Comparison of ENCODE assay signal across 14 cellular contexts in genomic region chr17:44979426-44980273, GRCh38. TPM values are rescaled to one million over a fixed set of nuclear protein-coding genes. Genes with fewer than 3 reads are reported as not detected.
DNase-seq lines count a peak whose midpoint lies in the region; ATAC-seq, FAIRE-seq and TF ChIP-seq lines count a peak whose summit lies in the region.
"Had no signal": no experiment of that assay in that cellular context is flagged by ENCODE, and none has a peak within 500 bp of the region (broad histone marks: within the 10 kb centered on the region; RNA-seq: fewer than 3 reads in every experiment).

No MANE protein-coding gene starts in this region.

- CTCF ChIA-PET in A549 (lab: Yijun Ruan, JAX), result interaction anchor here (0.6 to 8.9 kb wide), 13 partner anchors 9 to 156 kb away, joined by 3 to 112 read pairs (median 4); partner anchors contain the start of genes ACBD4 and C1QL1

- H3K36me3 ChIP-seq in esophagus (ENCODE audit: control insufficient read depth in 2 of 2, insufficient read depth in 2 of 2, low read length in 1 of 2) (no peaks in the 10 kb centered on the region), mucosa of descending colon (ENCODE audit: low read depth) (no peaks in the 10 kb centered on the region), breast epithelium (no peaks in the 10 kb centered on the region)

- TF ChIP-seq POLR2A in A549 (IDR thresholded peaks at IDR 0.05; ENCODE audit: low read length), result no peak
- TF ChIP-seq POLR2A in breast epithelium (IDR thresholded peaks at IDR 0.05), result no peak

- H3K27me3 ChIP-seq in esophagus (ENCODE audit: control insufficient read depth in 1 of 2, insufficient read depth in 2 of 2, low read length in 2 of 2) (no peaks in the 10 kb centered on the region), breast epithelium (no peaks in the 10 kb centered on the region)

- intact Hi-C loops in mucosa of descending colon (cut with DNase I, micrococcal nuclease) (no loop called here), breast epithelium (cut with DNase I; ENCODE audit: low total_unique reads) (no loop called here)

- peak overlapping the region; percentile 85; the same call in 2 of the 3 replicates for H3K4me2 ChIP-seq in A549

- FAIRE-seq in A549 (lab: Jason Lieb, UNC) (no peak), HTR-8/SVneo (lab: Jason Lieb, UNC) (peak; percentile 95)

- ATAC-seq in A549 (no peak), mucosa of descending colon (peak; percentile 45), GM21423 (IDR thresholded peaks at IDR 0.05; ENCODE audit: unreplicated experiment) (no peak)
- ATAC-seq: activated T-helper 17 cell treated with anti-CD3 and anti-CD28 coated beads, Interleukin-2, amount 50 U/mL, for 72 hours; HCT116; T-helper 17 cell had no signal

- no peak overlapping the region for H3K4me3 ChIP-seq in A549
- no peak overlapping the region for H3K4me3 ChIP-seq in esophagus (ENCODE audit: low read depth in 1 of 2, low read length in 2 of 2)
- no peak overlapping the region for H3K4me3 ChIP-seq in mucosa of descending colon
- no peak overlapping the region for H3K4me3 ChIP-seq in breast epithelium

- no peak for TF ChIP-seq RAD21 in A549 (conservative IDR thresholded peaks at IDR 0.05 in 1 of 2, IDR thresholded peaks at IDR 0.05 in 1 of 2)

- peaks cover 40% of the 10 kb centered on the region for H3K4me1 ChIP-seq in A549
- H3K4me1 ChIP-seq in esophagus (ENCODE audit: control insufficient read depth in 2 of 2, insufficient read depth in 2 of 2, low read length in 1 of 2), result peaks cover 0 to 8% of the 10 kb centered on the region in 2 donors
- H3K4me1 ChIP-seq in mucosa of descending colon (ENCODE audit: low read depth), result peaks cover 4% of the 10 kb centered on the region
- no peaks in the 10 kb centered on the region for H3K4me1 ChIP-seq in breast epithelium

- no peak for TF ChIP-seq EP300 in A549 (IDR thresholded peaks at IDR 0.05)

- TF ChIP-seq CTCF in A549 (IDR thresholded peaks at IDR 0.05) (no peak), mucosa of descending colon (IDR thresholded peaks at IDR 0.05) (no peak), breast epithelium (IDR thresholded peaks at IDR 0.05) (no peak)

- WGBS in A549 (ENCODE audit: missing lambda C conversion rate), result 92% methylated on average over 14 of the region's 14 CpGs
- 60 to 62% methylated on average over 14 of the region's 14 CpGs for WGBS in esophagus, 2 donors

- H3K27ac ChIP-seq in A549 (peak overlapping the region; percentile 82 to 87), esophagus (ENCODE audit: low read depth in 2 of 2, low read length in 1 of 2) (peak overlapping the region; percentile 14 to 58), breast epithelium (no peak overlapping the region)

- POLR2A ChIA-PET in A549 (lab: Yijun Ruan, JAX), result interaction anchor here (1.0 to 2.4 kb wide), 2 partner anchors 9 to 12 kb away, joined by 7 to 15 read pairs; partner anchors contain the start of gene C1QL1

- no peak for DNase-seq in A549 (ENCODE audit: low read depth in 1 of 2, low spot score in 1 of 2)
- DNase-seq in HTR-8/SVneo (ENCODE audit: insufficient read length, low spot score), result no peak
- peak in 2 of 3 donors; percentile 41 to 55 for DNase-seq in mucosa of descending colon
- no peak for DNase-seq in EL
- DNase-seq in midbrain (lab: John Stamatoyannopoulos, UW), result no peak
- no peak for DNase-seq in breast epithelium (ENCODE audit: low spot score in 2 of 2)
- DNase-seq: NCI-H1105; OCI-M1; stimulated activated CD4-positive, alpha-beta T cell treated with anti-CD3 and anti-CD28 coated beads, Interleukin-1b, Interleukin-23, amount 100 ng/mL, for 48 hours; T-helper 17 cell had no signal

- H3K9me3 ChIP-seq in A549, result no peaks in the 10 kb centered on the region
- no peaks in the 10 kb centered on the region for H3K9me3 ChIP-seq in esophagus (ENCODE audit: control insufficient read depth in 2 of 2, insufficient read depth in 1 of 2, low read depth in 1 of 2, low read length in 1 of 2)
- no peaks in the 10 kb centered on the region for H3K9me3 ChIP-seq in mucosa of descending colon
- no peaks in the 10 kb centered on the region for H3K9me3 ChIP-seq in breast epithelium

TF ChIP-seq in A549, 52 proteins besides CTCF, POLR2A, EP300 and RAD21:
- TF ChIP-seq FOSL2 (IDR thresholded peaks at IDR 0.05), result no peak
- no peak for TF ChIP-seq FOSL2 (CRISPR knock-in tag; IDR thresholded peaks at IDR 0.05)

RNA-seq across cellular contexts. Expression of gene C1QL1, which starts 11.5 kb away (rescaled TPM):
- polyA plus RNA-seq in A549 (2011; rRNA removed) (1.9 and 2.6 TPM in 2 replicates), A549 (2017; fragmentation: RNase III; extraction: RNeasy Plus Mini Kit Qiagen cat#74134 plus additional on column Dnase treatment) (7.4 to 9.3 TPM (median 8.5 TPM) in 3 replicates), esophagus (under 1 TPM; 0.57 to 0.79 TPM)
- 17.3 and 27.1 TPM in 2 replicates for polyA plus RNA-seq in A549 (2012; cell fraction: cytosol; rRNA removed)
- polyA plus RNA-seq in A549 (2012; cell fraction: nucleus; rRNA removed), result 11.6 and 18.6 TPM in 2 replicates
- polyA minus RNA-seq in A549 (2011; rRNA and poly(A)+ RNA removed), result 2.5 TPM in 2 replicates
- total RNA-seq in mucosa of descending colon (1 to 10 TPM in 1 of 3 donors, under 1 TPM in 2; 0.29 to 6.5 (median 0.60) TPM), breast epithelium (1 to 10 TPM in 1 of 3 donors, under 1 TPM in 1, not detected in 1; 0.98 to 7.2 TPM)
- total RNA-seq: T-helper 17 cell had no signal

RNA-seq across cellular contexts. Expression of gene KIF18B, which starts 32.1 kb away (rescaled TPM):
- polyA plus RNA-seq in A549 (2011; rRNA removed), result 19.6 and 20.5 TPM in 2 replicates
- 53.3 and 61.3 TPM in 2 replicates for polyA plus RNA-seq in A549 (2012; cell fraction: cytosol; rRNA removed)
- 229 and 244 TPM in 2 replicates for polyA plus RNA-seq in A549 (2012; cell fraction: nucleus; rRNA removed)
- polyA plus RNA-seq in A549 (2017; fragmentation: RNase III; extraction: RNeasy Plus Mini Kit Qiagen cat#74134 plus additional on column Dnase treatment), result 39.9 to 41.7 TPM (median 41.7 TPM) in 3 replicates
- polyA minus RNA-seq in A549 (2011; rRNA and poly(A)+ RNA removed), result 48.0 and 51.0 TPM in 2 replicates
- polyA plus RNA-seq in esophagus, result 1 to 10 TPM; 4.3 to 7.3 TPM
- total RNA-seq in mucosa of descending colon, result 10 to 100 TPM in 1 of 3 donors, 1 to 10 TPM in 2; 2.2 to 10.3 (median 4.6) TPM
- under 1 TPM in 2 of 3 donors, not detected in 1; 0.15 to 0.64 TPM for total RNA-seq in breast epithelium

Comparison
In these comparisons a context has a peak if more than half of its experiments do, and no peak if none do; other contexts are left out.
1. DNase-seq: peak in mucosa of descending colon (2 of 3); none in A549 (0 of 2), HTR-8/SVneo (single experiment), EL (single experiment), midbrain (single experiment) and breast epithelium (0 of 2).
2. H3K27ac ChIP-seq: peak in A549 (2 of 2) and esophagus (2 of 2); none in breast epithelium (0 of 2).